Comparison of ENCODE assay signal across 31 cellular contexts in genomic region chr5:171801-172331, GRCh38. TPM values are rescaled to one million over a fixed set of nuclear protein-coding genes. Genes with fewer than 3 reads are reported as not detected.
A peak's percentile ranks its signal among the peaks of the same experiment; 100 is the strongest.
DNase-seq lines count a peak whose midpoint lies in the region; ATAC-seq, FAIRE-seq and TF ChIP-seq lines count a peak whose summit lies in the region.
"Had no signal": no experiment of that assay in that cellular context is flagged by ENCODE, and none has a peak within 500 bp of the region (broad histone marks: within the 10 kb centered on the region; RNA-seq: fewer than 3 reads in every experiment).

No MANE protein-coding gene starts in this region.

- peak overlapping the region in 3 of 8 donors; percentile 66 to 77 (median 72) for H3K27ac ChIP-seq in spleen
- H3K27ac ChIP-seq: colonic mucosa, left lung had no signal

- no peak for FAIRE-seq in GM12892 (lab: Jason Lieb, UNC)
- FAIRE-seq: A204.1, GM18507, GM19239, RCC 7860 had no signal

- H3K9me3 ChIP-seq in spleen: no peaks in the 10 kb centered on the region
- H3K9me3 ChIP-seq: colonic mucosa, left lung had no signal

- intact Hi-C loops in spleen (cut with DNase I; ENCODE audit: low total_unique reads): no loop called here
- intact Hi-C loops in activated naive CD4-positive, alpha-beta T cell treated with anti-CD3 and anti-CD28 coated beads for 36 hours (cut with micrococcal nuclease): no loop called here

- CTCF ChIA-PET in activated CD8-positive, alpha-beta memory T cell treated with anti-CD3 and anti-CD28 coated beads, Interleukin-2, amount 10 ng/mL, durations not matched to agents 7 days and 5 days (lab: Charles Lee): interaction anchor here (1.6 kb wide), 1 partner anchor 17 kb away, joined by 5 read pairs; no protein-coding TSS in a partner anchor
- CTCF ChIA-PET in activated naive CD4-positive, alpha-beta T cell treated with anti-CD3 and anti-CD28 coated beads for 36 hours (lab: Charles Lee): no interaction called here

- no peak overlapping the region for H3K27ac Mint-ChIP-seq in activated CD8-positive, alpha-beta memory T cell treated with anti-CD3 and anti-CD28 coated beads, Interleukin-2, amount 10 ng/mL, durations not matched to agents 7 days and 5 days
- no peak overlapping the region for H3K27ac Mint-ChIP-seq in glutamatergic neuron (ENCODE audit: unreplicated experiment)
- no peak overlapping the region for H3K27ac Mint-ChIP-seq in activated naive CD4-positive, alpha-beta T cell treated with anti-CD3 and anti-CD28 coated beads for 36 hours
- H3K27ac Mint-ChIP-seq: activated CD4-positive, alpha-beta T cell treated with anti-CD3 and anti-CD28 coated beads, Interleukin-2, amount 10 ng/mL, durations not matched to agents 7 days and 5 days; activated naive CD8-positive, alpha-beta T cell; CD4-positive, alpha-beta memory T cell; mesothelial cell of epicardium; progenitor cell of endocrine pancreas; stimulated activated effector memory CD8-positive, alpha-beta T cell treated with anti-CD3 and anti-CD28 coated beads, Interleukin-12 subunit alpha, Interleukin-12 subunit beta, amount 100 ng/mL, for 72 hours; type B pancreatic cell had no signal

- TF ChIP-seq CTCF in glutamatergic neuron (IDR thresholded peaks at IDR 0.05; ENCODE audit: partially characterized antibody, unreplicated experiment) (no peak), spleen (IDR thresholded peaks at IDR 0.05 in 8 of 11, conservative IDR thresholded peaks at IDR 0.05 in 3 of 11) (no peak)

- no peaks in the 10 kb centered on the region for H3K9me3 Mint-ChIP-seq in activated CD8-positive, alpha-beta memory T cell treated with anti-CD3 and anti-CD28 coated beads, Interleukin-2, amount 10 ng/mL, durations not matched to agents 7 days and 5 days (ENCODE audit: low read depth)
- H3K9me3 Mint-ChIP-seq in glutamatergic neuron (ENCODE audit: unreplicated experiment): peaks cover 9% of the 10 kb centered on the region
- H3K9me3 Mint-ChIP-seq in activated naive CD4-positive, alpha-beta T cell treated with anti-CD3 and anti-CD28 coated beads for 36 hours: no peaks in the 10 kb centered on the region
- H3K9me3 Mint-ChIP-seq: activated CD4-positive, alpha-beta T cell treated with anti-CD3 and anti-CD28 coated beads, Interleukin-2, amount 10 ng/mL, durations not matched to agents 7 days and 5 days; CD4-positive, alpha-beta memory T cell; mesothelial cell of epicardium; stimulated activated effector memory CD8-positive, alpha-beta T cell treated with anti-CD3 and anti-CD28 coated beads, Interleukin-12 subunit alpha, Interleukin-12 subunit beta, amount 100 ng/mL, for 72 hours; type B pancreatic cell had no signal

- 88 to 98% (median 92%) methylated on average over 8 to 23 of the region's 23 CpGs for WGBS in spleen, 5 donors

- no peak overlapping the region for H3K4me3 ChIP-seq in spleen
- H3K4me3 ChIP-seq: colonic mucosa, left lung had no signal

- H3K36me3 Mint-ChIP-seq in activated CD8-positive, alpha-beta memory T cell treated with anti-CD3 and anti-CD28 coated beads, Interleukin-2, amount 10 ng/mL, durations not matched to agents 7 days and 5 days: no peaks in the 10 kb centered on the region
- H3K36me3 Mint-ChIP-seq in glutamatergic neuron (ENCODE audit: unreplicated experiment): no peaks in the 10 kb centered on the region
- no peaks in the 10 kb centered on the region for H3K36me3 Mint-ChIP-seq in activated naive CD4-positive, alpha-beta T cell treated with anti-CD3 and anti-CD28 coated beads for 36 hours (ENCODE audit: low read depth)
- H3K36me3 Mint-ChIP-seq: activated naive CD8-positive, alpha-beta T cell; CD4-positive, alpha-beta memory T cell; stimulated activated effector memory CD8-positive, alpha-beta T cell treated with anti-CD3 and anti-CD28 coated beads, Interleukin-12 subunit alpha, Interleukin-12 subunit beta, amount 100 ng/mL, for 72 hours had no signal

- ATAC-seq in activated CD8-positive, alpha-beta memory T cell treated with anti-CD3 and anti-CD28 coated beads, Interleukin-2, amount 10 ng/mL, durations not matched to agents 7 days and 5 days: peak; percentile 12
- ATAC-seq: left lung; stimulated activated effector memory CD8-positive, alpha-beta T cell treated with anti-CD3 and anti-CD28 coated beads, Interleukin-12 subunit alpha, Interleukin-12 subunit beta, amount 100 ng/mL, for 72 hours had no signal

- H3K27me3 ChIP-seq in spleen (replicated peaks in 1 of 7): no peaks in the 10 kb centered on the region
- H3K27me3 ChIP-seq: colonic mucosa, left lung had no signal

- no peaks in the 10 kb centered on the region for H3K4me1 Mint-ChIP-seq in activated CD8-positive, alpha-beta memory T cell treated with anti-CD3 and anti-CD28 coated beads, Interleukin-2, amount 10 ng/mL, durations not matched to agents 7 days and 5 days
- peaks cover 4% of the 10 kb centered on the region for H3K4me1 Mint-ChIP-seq in glutamatergic neuron (ENCODE audit: low read depth, unreplicated experiment)
- no peaks in the 10 kb centered on the region for H3K4me1 Mint-ChIP-seq in activated naive CD4-positive, alpha-beta T cell treated with anti-CD3 and anti-CD28 coated beads for 36 hours (ENCODE audit: low read depth)
- H3K4me1 Mint-ChIP-seq: activated CD4-positive, alpha-beta T cell treated with anti-CD3 and anti-CD28 coated beads, Interleukin-2, amount 10 ng/mL, durations not matched to agents 7 days and 5 days; CD4-positive, alpha-beta memory T cell; stimulated activated effector memory CD8-positive, alpha-beta T cell treated with anti-CD3 and anti-CD28 coated beads, Interleukin-12 subunit alpha, Interleukin-12 subunit beta, amount 100 ng/mL, for 72 hours had no signal

- H3K27me3 Mint-ChIP-seq in activated CD8-positive, alpha-beta memory T cell treated with anti-CD3 and anti-CD28 coated beads, Interleukin-2, amount 10 ng/mL, durations not matched to agents 7 days and 5 days: no peaks in the 10 kb centered on the region
- peaks cover 9% of the 10 kb centered on the region for H3K27me3 Mint-ChIP-seq in glutamatergic neuron (ENCODE audit: unreplicated experiment)
- H3K27me3 Mint-ChIP-seq in activated naive CD4-positive, alpha-beta T cell treated with anti-CD3 and anti-CD28 coated beads for 36 hours (ENCODE audit: low read depth): no peaks in the 10 kb centered on the region
- H3K27me3 Mint-ChIP-seq: activated CD4-positive, alpha-beta T cell treated with anti-CD3 and anti-CD28 coated beads, Interleukin-2, amount 10 ng/mL, durations not matched to agents 7 days and 5 days; activated naive CD8-positive, alpha-beta T cell; progenitor cell of endocrine pancreas; type B pancreatic cell had no signal

- peaks cover 0 to 26% (median 10%) of the 10 kb centered on the region in 6 donors for H3K4me1 ChIP-seq in spleen
- H3K4me1 ChIP-seq: colonic mucosa had no signal

- no peak overlapping the region for H3K4me3 Mint-ChIP-seq in activated CD8-positive, alpha-beta memory T cell treated with anti-CD3 and anti-CD28 coated beads, Interleukin-2, amount 10 ng/mL, durations not matched to agents 7 days and 5 days
- no peak overlapping the region for H3K4me3 Mint-ChIP-seq in glutamatergic neuron (ENCODE audit: unreplicated experiment)
- H3K4me3 Mint-ChIP-seq in activated naive CD4-positive, alpha-beta T cell treated with anti-CD3 and anti-CD28 coated beads for 36 hours: no peak overlapping the region
- H3K4me3 Mint-ChIP-seq: activated CD4-positive, alpha-beta T cell treated with anti-CD3 and anti-CD28 coated beads, Interleukin-2, amount 10 ng/mL, durations not matched to agents 7 days and 5 days; activated naive CD8-positive, alpha-beta T cell; CD4-positive, alpha-beta memory T cell; mesothelial cell of epicardium; stimulated activated effector memory CD8-positive, alpha-beta T cell treated with anti-CD3 and anti-CD28 coated beads, Interleukin-12 subunit alpha, Interleukin-12 subunit beta, amount 100 ng/mL, for 72 hours; type B pancreatic cell had no signal

- DNase-seq in activated CD8-positive, alpha-beta memory T cell treated with anti-CD3 and anti-CD28 coated beads, Interleukin-2, amount 10 ng/mL, durations not matched to agents 7 days and 5 days: no peak
- DNase-seq in activated CD8-positive, alpha-beta memory T cell treated with anti-CD3 and anti-CD28 coated beads, Interleukin-2, amount 50 U/mL, for 4 hours: no peak
- DNase-seq in GM12892 (ENCODE audit: insufficient read length) (peak; percentile 21), glutamatergic neuron (peak; percentile 13), spleen (peak; percentile 66), KG1 (lab: John Stamatoyannopoulos, UW) (no peak)
- DNase-seq in activated naive CD4-positive, alpha-beta T cell treated with anti-CD3 and anti-CD28 coated beads for 36 hours: no peak
- no peak for DNase-seq in stimulated activated CD4-positive, alpha-beta T cell treated with anti-CD3 and anti-CD28 coated beads, Interleukin-1b, Interleukin-23, amount 100 ng/mL, for 48 hours
- DNase-seq: activated CD4-positive, alpha-beta T cell treated with anti-CD3 and anti-CD28 coated beads, Interleukin-2, amount 10 ng/mL, durations not matched to agents 7 days and 5 days; CD4-positive, alpha-beta memory T cell; colonic mucosa; erythroblast; GOT3; NCI-H1048; NCI-H446; NCI-H774; stimulated activated CD4-positive, alpha-beta T cell treated with anti-CD3 and anti-CD28 coated beads, Interleukin-15, amount 100 ng/mL, for 24 hours; T-helper 9 cell had no signal

- TF ChIP-seq POLR2A in GM12892 (IDR thresholded peaks at IDR 0.05; ENCODE audit: low read depth, low read length) (no peak), spleen (IDR thresholded peaks at IDR 0.05) (no peak)

- no peaks in the 10 kb centered on the region for H3K36me3 ChIP-seq in spleen
- H3K36me3 ChIP-seq: colonic mucosa, left lung had no signal

RNA-seq across cellular contexts. Expression of gene LRRC14B, which starts 19.4 kb away (rescaled TPM):
- total RNA-seq in activated CD8-positive, alpha-beta memory T cell treated with anti-CD3 and anti-CD28 coated beads, Interleukin-2, amount 10 ng/mL, durations not matched to agents 7 days and 5 days: not detected
- polyA plus RNA-seq in GM12892 (2012; ENCODE audit: missing spikeins): not detected
- not detected for total RNA-seq in glutamatergic neuron (ENCODE audit: unreplicated experiment)
- not detected for total RNA-seq in spleen
- under 1 TPM in 1 of 3 donors, not detected in 2; 0.10 TPM for polyA plus RNA-seq in spleen
- total RNA-seq in activated naive CD4-positive, alpha-beta T cell treated with anti-CD3 and anti-CD28 coated beads for 36 hours: not detected
- total RNA-seq: aorta; CD4-positive, alpha-beta memory T cell; colonic mucosa; glomerular endothelial cell; HT-29; left lung; progenitor cell of endocrine pancreas had no signal
- polyA plus RNA-seq: aorta had no signal

RNA-seq across cellular contexts. Expression of gene CCDC127, which starts 46.1 kb away (rescaled TPM):
- 1 to 10 TPM; 4.8 to 6.2 TPM for total RNA-seq in activated CD8-positive, alpha-beta memory T cell treated with anti-CD3 and anti-CD28 coated beads, Interleukin-2, amount 10 ng/mL, durations not matched to agents 7 days and 5 days
- polyA plus RNA-seq in GM12892 (2012; ENCODE audit: missing spikeins): 2.9 TPM
- total RNA-seq in glutamatergic neuron (ENCODE audit: unreplicated experiment) (11.9 TPM), spleen (1 to 10 TPM; 2.8 to 8.9 (median 5.7) TPM)
- polyA plus RNA-seq in spleen: 1 to 10 TPM; 1.2 to 2.6 (median 1.8) TPM
- 1 to 10 TPM; 3.6 to 4.0 TPM for total RNA-seq in activated naive CD4-positive, alpha-beta T cell treated with anti-CD3 and anti-CD28 coated beads for 36 hours

RNA-seq across cellular contexts. Expression of gene SDHA, which starts 46.3 kb away (rescaled TPM):
- 100 to 1,000 TPM; 201 TPM for total RNA-seq in activated CD8-positive, alpha-beta memory T cell treated with anti-CD3 and anti-CD28 coated beads, Interleukin-2, amount 10 ng/mL, durations not matched to agents 7 days and 5 days
- polyA plus RNA-seq in GM12892 (2012; ENCODE audit: missing spikeins): 91.1 TPM
- total RNA-seq in glutamatergic neuron (ENCODE audit: unreplicated experiment): 81.3 TPM
- total RNA-seq in spleen: 100 to 1,000 TPM in 6 of 7 donors, 10 to 100 TPM in 1; 91.9 to 135 (median 122) TPM
- 10 to 100 TPM; 58.6 to 86.0 (median 62.3) TPM for polyA plus RNA-seq in spleen
- 100 to 1,000 TPM; 133 to 136 TPM for total RNA-seq in activated naive CD4-positive, alpha-beta T cell treated with anti-CD3 and anti-CD28 coated beads for 36 hours

Comparison
In these comparisons a context has a peak if more than half of its experiments do, and no peak if none do; other contexts are left out.
1. DNase-seq: peak in GM12892 (single experiment), glutamatergic neuron (single experiment) and spleen (single experiment); none in activated CD8-positive, alpha-beta memory T cell treated with anti-CD3 and anti-CD28 coated beads, Interleukin-2, amount 10 ng/mL, durations not matched to agents 7 days and 5 days (single experiment), activated CD8-positive, alpha-beta memory T cell treated with anti-CD3 and anti-CD28 coated beads, Interleukin-2, amount 50 U/mL, for 4 hours (single experiment), activated naive CD4-positive, alpha-beta T cell treated with anti-CD3 and anti-CD28 coated beads for 36 hours (single experiment), KG1 (single experiment) and stimulated activated CD4-positive, alpha-beta T cell treated with anti-CD3 and anti-CD28 coated beads, Interleukin-1b, Interleukin-23, amount 100 ng/mL, for 48 hours (single experiment).